8 cellular contexts compared by ENCODE assay signal in the genomic region with DNA sequence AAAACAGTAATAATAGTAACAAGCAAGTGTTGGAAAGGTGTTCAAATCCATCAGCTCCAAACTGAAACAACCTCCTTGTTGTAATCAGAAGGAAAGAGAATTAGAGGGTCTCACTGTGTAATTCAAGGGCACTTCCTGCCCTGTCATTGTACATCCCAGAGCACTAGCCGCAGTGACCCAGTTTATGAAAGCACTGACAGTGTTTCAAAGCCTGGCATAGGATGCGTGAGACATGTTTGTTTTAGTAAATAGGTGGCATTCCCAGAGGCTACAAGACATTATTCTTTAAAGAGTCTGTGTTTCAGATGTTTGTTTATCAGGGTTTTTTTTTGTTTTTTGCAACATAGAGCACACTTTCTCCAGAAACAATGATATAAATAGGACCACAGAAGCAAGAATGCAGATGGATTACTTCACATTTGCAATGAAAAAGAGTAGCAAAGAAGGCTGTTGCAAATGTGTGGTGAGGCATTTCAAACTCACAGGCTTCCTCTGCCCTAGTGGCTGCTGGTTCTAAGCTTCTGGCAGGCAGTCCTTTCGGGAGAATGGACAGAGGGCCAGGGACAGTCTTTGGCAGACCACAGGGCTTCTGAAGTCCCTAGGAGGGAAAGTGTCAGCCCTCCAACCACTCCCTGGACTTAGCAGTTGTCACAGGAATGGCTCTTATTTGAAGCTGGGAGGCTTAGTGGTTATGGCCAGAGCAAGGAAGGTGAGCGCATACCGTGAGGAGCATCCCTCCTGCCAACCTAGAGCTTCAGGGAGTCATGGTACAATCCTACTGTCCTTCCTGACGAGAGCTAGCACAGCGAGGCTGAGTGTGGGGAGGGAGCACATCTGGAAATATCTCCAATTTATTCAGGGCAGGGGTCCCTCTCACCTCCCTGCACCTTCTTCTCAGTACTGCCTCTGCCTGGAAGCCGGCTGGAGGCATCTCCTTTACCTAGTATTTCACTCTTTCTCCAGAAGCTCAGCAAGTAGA. TPM values are rescaled to one million over a fixed set of nuclear protein-coding genes. Genes with fewer than 3 reads are reported as not detected.
DNase-seq lines count a peak whose midpoint lies in the region; ATAC-seq and TF ChIP-seq lines count a peak whose summit lies in the region.

No MANE protein-coding gene starts in this region.

- H3K4me1 ChIP-seq in thymus (ENCODE audit: control insufficient read depth, insufficient read depth, low read length) = peaks cover 13% of the 10 kb centered on the region

- no peak overlapping the region for H3K27ac Mint-ChIP-seq in activated T-cell treated with anti-CD3 and anti-CD28 coated beads, Interleukin-2, amount 50 U/mL, for 72 hours

- ATAC-seq in activated T-cell treated with anti-CD3 and anti-CD28 coated beads, Interleukin-2, amount 50 U/mL, for 72 hours (replicated peaks in 1 of 2) = peak in 1 of 2 donors; percentile 5
- ATAC-seq in HG03432 (IDR thresholded peaks at IDR 0.05; ENCODE audit: unreplicated experiment) = peak; percentile 14

- H3K36me3 ChIP-seq in thymus (ENCODE audit: control insufficient read depth, insufficient read depth) = no peaks in the 10 kb centered on the region

- peaks cover 4% of the 10 kb centered on the region for H3K27me3 Mint-ChIP-seq in activated T-cell treated with anti-CD3 and anti-CD28 coated beads, Interleukin-2, amount 50 U/mL, for 72 hours (ENCODE audit: low read depth)

- peaks cover 3% of the 10 kb centered on the region in 2 donors for H3K9me3 Mint-ChIP-seq in activated T-cell treated with anti-CD3 and anti-CD28 coated beads, Interleukin-2, amount 50 U/mL, for 72 hours

- H3K4me1 Mint-ChIP-seq in activated T-cell treated with anti-CD3 and anti-CD28 coated beads, Interleukin-2, amount 50 U/mL, for 72 hours (ENCODE audit: low read depth) = peaks cover 18% of the 10 kb centered on the region

- DNase-seq in activated T-cell treated with anti-CD3 and anti-CD28 coated beads, Interleukin-2, amount 50 U/mL, for 72 hours = no peak
- DNase-seq in activated T-cell treated with anti-CD3 and anti-CD28 coated beads, Interleukin-2, amount 50 U/mL, for 1 hour = no peak
- no peak for DNase-seq in coronary artery (ENCODE audit: low spot score)
- no peak for DNase-seq in NCI-H1092 treated with DMSO at 0.1 percent for 48 hours (lab: John Stamatoyannopoulos, UW)
- no peak for DNase-seq in effector CD4-positive, alpha-beta T cell
- DNase-seq in activated CD4-positive, alpha-beta T cell treated with anti-CD3 and anti-CD28 coated beads, Interleukin-2, amount 50 U/mL, for 4 hours = no peak

- WGBS in thymus = 64% methylated on average over 8 of the region's 8 CpGs

- peak overlapping the region; percentile 38 to 68 for H3K4me3 Mint-ChIP-seq in activated T-cell treated with anti-CD3 and anti-CD28 coated beads, Interleukin-2, amount 50 U/mL, for 72 hours

- TF ChIP-seq CTCF in coronary artery (IDR thresholded peaks at IDR 0.05) = no peak

- H3K27ac ChIP-seq in coronary artery = no peak overlapping the region
- H3K27ac ChIP-seq in thymus (ENCODE audit: low read depth) = peak overlapping the region; percentile 31

- H3K9me3 ChIP-seq in thymus (ENCODE audit: control insufficient read depth) = no peaks in the 10 kb centered on the region

- no peaks in the 10 kb centered on the region for H3K27me3 ChIP-seq in thymus (ENCODE audit: control insufficient read depth, insufficient read depth)

- peak overlapping the region; percentile 49 for H3K4me3 ChIP-seq in coronary artery
- no peak overlapping the region for H3K4me3 ChIP-seq in thymus (ENCODE audit: low read length)

- H3K36me3 Mint-ChIP-seq in activated T-cell treated with anti-CD3 and anti-CD28 coated beads, Interleukin-2, amount 50 U/mL, for 72 hours (ENCODE audit: insufficient read depth in 2 of 2) = peaks cover 0 to 5% of the 10 kb centered on the region in 2 donors

RNA-seq across cellular contexts. Expression of gene TIPARP, which starts 31.4 kb away (rescaled TPM):
- total RNA-seq in activated T-cell treated with anti-CD3 and anti-CD28 coated beads, Interleukin-2, amount 50 U/mL, for 72 hours = 10 to 100 TPM; 21.3 to 21.6 TPM
- polyA plus RNA-seq in thymus = 30.3 TPM
